13 cellular contexts compared by ENCODE assay signal in genomic region chr3:128547368-128547987, GRCh38. TPM values are rescaled to one million over a fixed set of nuclear protein-coding genes. Genes with fewer than 3 reads are reported as not detected.
DNase-seq lines count a peak whose midpoint lies in the region; ATAC-seq and TF ChIP-seq lines count a peak whose summit lies in the region.
"Had no signal": no experiment of that assay in that cellular context is flagged by ENCODE, and none has a peak within 500 bp of the region (broad histone marks: within the 10 kb centered on the region; RNA-seq: fewer than 3 reads in every experiment).

No MANE protein-coding gene starts in this region.

- H3K9ac ChIP-seq in fibroblast of lung (ENCODE audit: insufficient read depth, low read length) = no peak overlapping the region

- H3K4me3 Mint-ChIP-seq in HFFc6 = peak overlapping the region; percentile 53; the same call in 1 of the 2 replicates
- H3K4me3 Mint-ChIP-seq in stimulated activated memory B cell treated with anti-CD40 and anti-IgM and Interleukin-4, amounts not matched to agents 10 μg/mL and 1 μg/mL and 100 μg/mL, for 72 hours = no peak overlapping the region
- H3K4me3 Mint-ChIP-seq: activated CD4-positive, alpha-beta T cell treated with anti-CD3 and anti-CD28 coated beads, Interleukin-2, amount 10 ng/mL, durations not matched to agents 24 days and 14 days; activated naive CD8-positive, alpha-beta T cell had no signal

- H3K27me3 Mint-ChIP-seq in HFFc6 (ENCODE audit: insufficient read depth) = peaks cover under 1% of the 10 kb centered on the region
- peaks cover 69% of the 10 kb centered on the region for H3K27me3 Mint-ChIP-seq in stimulated activated memory B cell treated with anti-CD40 and anti-IgM and Interleukin-4, amounts not matched to agents 10 μg/mL and 1 μg/mL and 100 μg/mL, for 72 hours

- TF ChIP-seq CTCF in HFFc6 (IDR thresholded peaks at IDR 0.05) (no peak; the same call in 1 of the 2 replicates), fibroblast of lung (conservative IDR thresholded peaks at IDR 0.05 in 1 of 2, IDR thresholded peaks at IDR 0.05 in 1 of 2; ENCODE audit: low read depth in 1 of 2, low read length in 2 of 2) (no peak)

- H3K4me2 ChIP-seq in fibroblast of lung (ENCODE audit: extremely low read depth, insufficient read depth, low read length) = no peak overlapping the region

- H3K27ac Mint-ChIP-seq in HFFc6 = peak overlapping the region; percentile 80
- no peak overlapping the region for H3K27ac Mint-ChIP-seq in stimulated activated memory B cell treated with anti-CD40 and anti-IgM and Interleukin-4, amounts not matched to agents 10 μg/mL and 1 μg/mL and 100 μg/mL, for 72 hours
- H3K27ac Mint-ChIP-seq: activated CD4-positive, alpha-beta T cell treated with anti-CD3 and anti-CD28 coated beads, Interleukin-2, amount 10 ng/mL, durations not matched to agents 24 days and 14 days; activated naive CD8-positive, alpha-beta T cell had no signal

- peak overlapping the region; percentile 74 for H2AFZ ChIP-seq in fibroblast of lung (ENCODE audit: low read length)

- ATAC-seq in sciatic nerve = peak; percentile 22
- no peak for ATAC-seq in stimulated activated memory B cell treated with anti-CD40 and anti-IgM and Interleukin-4, amounts not matched to agents 10 μg/mL and 1 μg/mL and 100 μg/mL, for 72 hours

- H3K79me2 ChIP-seq in fibroblast of lung (ENCODE audit: control insufficient read depth, insufficient read depth, low read length) = no peaks in the 10 kb centered on the region

- H3K4me3 ChIP-seq in fibroblast of lung (replicated peaks in 1 of 4; ENCODE audit: control extremely low read depth in 1 of 4, insufficient read depth in 1 of 4, low read depth in 3 of 4, low read length in 4 of 4) = no peak overlapping the region
- H3K4me3 ChIP-seq: pancreas had no signal

- no peaks in the 10 kb centered on the region for H3K36me3 ChIP-seq in fibroblast of lung (ENCODE audit: control insufficient read depth, insufficient read depth, low read length)
- H3K36me3 ChIP-seq: pancreas had no signal

- H3K36me3 Mint-ChIP-seq in HFFc6 (ENCODE audit: low read depth) = peaks cover 11% of the 10 kb centered on the region; the same call in 1 of the 2 replicates
- peaks cover 11% of the 10 kb centered on the region for H3K36me3 Mint-ChIP-seq in stimulated activated memory B cell treated with anti-CD40 and anti-IgM and Interleukin-4, amounts not matched to agents 10 μg/mL and 1 μg/mL and 100 μg/mL, for 72 hours

- no peaks in the 10 kb centered on the region for H4K20me1 ChIP-seq in fibroblast of lung (ENCODE audit: control insufficient read depth, extremely low read depth, insufficient read depth, low read length)

- H3K4me1 Mint-ChIP-seq in HFFc6 (ENCODE audit: low read depth) = peaks cover 37% of the 10 kb centered on the region
- H3K4me1 Mint-ChIP-seq in stimulated activated memory B cell treated with anti-CD40 and anti-IgM and Interleukin-4, amounts not matched to agents 10 μg/mL and 1 μg/mL and 100 μg/mL, for 72 hours = no peaks in the 10 kb centered on the region

- H3K9me3 ChIP-seq in fibroblast of lung (ENCODE audit: control insufficient read depth, insufficient read depth, low read depth, low read length) = no peaks in the 10 kb centered on the region
- H3K9me3 ChIP-seq: pancreas had no signal

- DNase-seq in HFFc6 = peak; percentile 61
- DNase-seq in RPMI7951 (ENCODE audit: low read depth) = peak; percentile 57
- DNase-seq in fibroblast of lung (ENCODE audit: low read depth in 2 of 2) = peak; percentile 15 to 84
- no peak for DNase-seq in sciatic nerve (ENCODE audit: low spot score)
- DNase-seq in stimulated activated CD4-positive, alpha-beta T cell treated with anti-CD3 and anti-CD28 coated beads, Interleukin-4, amount 100 ng/mL, for 4 hours = no peak
- DNase-seq in cerebellar nuclear complex (lab: John Stamatoyannopoulos, UW) = no peak
- DNase-seq: activated CD4-positive, alpha-beta T cell treated with anti-CD3 and anti-CD28 coated beads, Interleukin-2, amount 10 ng/mL, durations not matched to agents 24 days and 14 days; H7; NCI-H1694; pancreas; Right ventricle myocardium superior had no signal

- intact Hi-C loops in sciatic nerve (cut with DNase I) = no loop called here

- H3K27ac ChIP-seq in fibroblast of lung (ENCODE audit: insufficient read depth, low read length) = no peak overlapping the region
- H3K27ac ChIP-seq: pancreas had no signal

- peaks cover 6% of the 10 kb centered on the region for H3K27me3 ChIP-seq in fibroblast of lung (ENCODE audit: control insufficient read depth, insufficient read depth, low read length)
- H3K27me3 ChIP-seq: pancreas had no signal

- peaks cover 15% of the 10 kb centered on the region for H3K9me3 Mint-ChIP-seq in HFFc6
- H3K9me3 Mint-ChIP-seq in stimulated activated memory B cell treated with anti-CD40 and anti-IgM and Interleukin-4, amounts not matched to agents 10 μg/mL and 1 μg/mL and 100 μg/mL, for 72 hours = peaks cover 10% of the 10 kb centered on the region
- H3K9me3 Mint-ChIP-seq: activated CD4-positive, alpha-beta T cell treated with anti-CD3 and anti-CD28 coated beads, Interleukin-2, amount 10 ng/mL, durations not matched to agents 24 days and 14 days had no signal

- peaks cover 12% of the 10 kb centered on the region for H3K4me1 ChIP-seq in fibroblast of lung (ENCODE audit: control insufficient read depth, extremely low read depth, insufficient read depth, low read length)
- H3K4me1 ChIP-seq: pancreas had no signal

RNA-seq across cellular contexts. Expression of gene GATA2, which starts 54.5 kb away (rescaled TPM):
- total RNA-seq in HFFc6 (2021; fragmentation: NEBNext Ultra II Directional; extraction: Animal tissue kit (Norgen Biotek cat#: 25700)) = 10 to 100 TPM; 71.0 to 97.5 (median 79.6) TPM
- 9.0 and 10.1 TPM in 2 replicates for total RNA-seq in RPMI7951 (2014; rRNA removed; shearing (Covaris generic))
- total RNA-seq in fibroblast of lung (0.51 and 0.83 TPM in 2 replicates), sciatic nerve (23.5 TPM)
- polyA plus RNA-seq in fibroblast of lung = 3.2 and 4.0 TPM in 2 replicates
- 6.2 and 9.3 TPM in 2 replicates for polyA plus RNA-seq in fibroblast of lung (2012)
- 4.3 and 4.9 TPM in 2 replicates for polyA minus RNA-seq in fibroblast of lung (ENCODE audit: low replicate concordance)
- total RNA-seq: activated CD4-positive, alpha-beta T cell treated with anti-CD3 and anti-CD28 coated beads, Interleukin-2, amount 10 ng/mL, durations not matched to agents 24 days and 14 days had no signal

Comparison
In these comparisons a context has a peak if more than half of its experiments do, and no peak if none do; other contexts are left out.
1. DNase-seq: peak in HFFc6 (single experiment), RPMI7951 (single experiment) and fibroblast of lung (2 of 2); none in sciatic nerve (single experiment), stimulated activated CD4-positive, alpha-beta T cell treated with anti-CD3 and anti-CD28 coated beads, Interleukin-4, amount 100 ng/mL, for 4 hours (0 of 2) and cerebellar nuclear complex (0 of 2).